In genomic region chr15:75923756-75924155, GRCh38 we compare ENCODE assay signal across 31 cellular contexts. TPM values are rescaled to one million over a fixed set of nuclear protein-coding genes. Genes with fewer than 3 reads are reported as not detected.
DNase-seq lines count a peak whose midpoint lies in the region; ATAC-seq and TF ChIP-seq lines count a peak whose summit lies in the region.
"Had no signal": no experiment of that assay in that cellular context is flagged by ENCODE, and none has a peak within 500 bp of the region (broad histone marks: within the 10 kb centered on the region; RNA-seq: fewer than 3 reads in every experiment).

No MANE protein-coding gene starts in this region.

- H3K4me1 Mint-ChIP-seq in CD4-positive, alpha-beta memory T cell: peaks cover 22 to 32% (median 25%) of the 10 kb centered on the region in 4 donors
- peaks cover 41% of the 10 kb centered on the region for H3K4me1 Mint-ChIP-seq in activated CD8-positive, alpha-beta T cell treated with anti-CD3 and anti-CD28 coated beads for 36 hours (ENCODE audit: low read depth)
- peaks cover 55 to 70% of the 10 kb centered on the region in 2 donors for H3K4me1 Mint-ChIP-seq in immature natural killer cell

- H3K4me1 ChIP-seq in CD4-positive, alpha-beta memory T cell (ENCODE audit: insufficient read depth, low read length): no peaks in the 10 kb centered on the region
- H3K4me1 ChIP-seq: parathyroid adenoma, uterus had no signal

- no peaks in the 10 kb centered on the region for H3K9me3 Mint-ChIP-seq in CD4-positive, alpha-beta memory T cell
- H3K9me3 Mint-ChIP-seq in activated CD8-positive, alpha-beta T cell treated with anti-CD3 and anti-CD28 coated beads for 36 hours: no peaks in the 10 kb centered on the region
- H3K9me3 Mint-ChIP-seq in immature natural killer cell: no peaks in the 10 kb centered on the region
- H3K9me3 Mint-ChIP-seq: IgD-negative memory B cell had no signal

- peak; percentile 18 for DNase-seq in activated CD4-positive, alpha-beta T cell treated with anti-CD3 and anti-CD28 coated beads for 48 hours
- DNase-seq in activated CD4-positive, alpha-beta T cell treated with anti-CD3 and anti-CD28 coated beads for 1 hour: no peak
- DNase-seq in CD4-positive, alpha-beta memory T cell: no peak
- DNase-seq in activated CD8-positive, alpha-beta T cell treated with anti-CD3 and anti-CD28 coated beads for 36 hours: peak; percentile 57
- DNase-seq in immature natural killer cell: peak; percentile 53 to 59 (median 54)
- no peak for DNase-seq in T1000 (lab: John Stamatoyannopoulos, UW)
- no peak for DNase-seq in iPS-NIHi7 (ENCODE audit: extremely low spot score)
- DNase-seq: 8988T; activated CD4-positive, CD25-positive, alpha-beta regulatory T cell treated with anti-CD3 and anti-CD28 coated beads, Interleukin-2, amount 50 U/mL, for 72 hours; activated CD8-positive, alpha-beta memory T cell treated with anti-CD3 and anti-CD28 coated beads, Interleukin-2, amount 50 U/mL, for 48 hours; activated effector memory CD4-positive, alpha-beta T cell treated with anti-CD3 and anti-CD28 coated beads, Interleukin-2, amount 50 U/mL, for 16 hours; amniotic stem cell; brain microvascular endothelial cell; DMS79 treated with DMSO at 0.1 percent for 48 hours; gastrocnemius medialis; GF-D8; HCEC 1CT; hippocampal formation; NCI-H1436 treated with DMSO at 0.1 percent for 48 hours; NCI-H226; NCI-H69; PC-9; SK-N-SH; stomach; uterus had no signal

- peak overlapping the region in 4 of 7 donors; percentile 1 to 86 (median 29) for H3K27ac Mint-ChIP-seq in CD4-positive, alpha-beta memory T cell
- no peak overlapping the region for H3K27ac Mint-ChIP-seq in activated CD8-positive, alpha-beta T cell treated with anti-CD3 and anti-CD28 coated beads for 36 hours
- H3K27ac Mint-ChIP-seq in immature natural killer cell: peak overlapping the region in 5 of 6 donors; percentile 26 to 68 (median 45)

- POLR2A ChIA-PET in CD4-positive, alpha-beta memory T cell (lab: Charles Lee; ENCODE audit: partially characterized antibody): no interaction called here
- POLR2A ChIA-PET in activated CD8-positive, alpha-beta T cell treated with anti-CD3 and anti-CD28 coated beads for 36 hours (lab: Charles Lee): interaction anchor here (1.4 kb wide), 1 partner anchor 19 kb away, joined by 3 read pairs; no protein-coding TSS in a partner anchor

- H3K9me3 ChIP-seq in CD4-positive, alpha-beta memory T cell (ENCODE audit: control insufficient read depth in 1 of 2, low read length in 2 of 2): no peaks in the 10 kb centered on the region
- H3K9me3 ChIP-seq: gastrocnemius medialis, SK-N-SH, stomach, uterus had no signal

- CTCF ChIA-PET in CD4-positive, alpha-beta memory T cell (lab: Charles Lee; ENCODE audit: partially characterized antibody): interaction anchor here (0.6 kb wide), 1 partner anchor 1432 kb away, joined by 3 read pairs; no protein-coding TSS in a partner anchor
- CTCF ChIA-PET in activated CD8-positive, alpha-beta T cell treated with anti-CD3 and anti-CD28 coated beads for 36 hours (lab: Charles Lee): interaction anchor here (1.0 kb wide), 1 partner anchor 10 kb away, joined by 3 read pairs; no protein-coding TSS in a partner anchor

- no peaks in the 10 kb centered on the region for H3K27me3 Mint-ChIP-seq in CD4-positive, alpha-beta memory T cell
- no peaks in the 10 kb centered on the region for H3K27me3 Mint-ChIP-seq in activated CD8-positive, alpha-beta T cell treated with anti-CD3 and anti-CD28 coated beads for 36 hours
- H3K27me3 Mint-ChIP-seq in immature natural killer cell (ENCODE audit: low read depth in 3 of 3): peaks cover 3 to 4% (median 4%) of the 10 kb centered on the region in 3 donors
- H3K27me3 Mint-ChIP-seq: IgD-negative memory B cell had no signal

- H3K27me3 ChIP-seq in CD4-positive, alpha-beta memory T cell (ENCODE audit: insufficient read depth, low read length): no peaks in the 10 kb centered on the region
- H3K27me3 ChIP-seq: brain microvascular endothelial cell, gastrocnemius medialis, stomach, uterus had no signal

- ATAC-seq in activated CD8-positive, alpha-beta T cell treated with anti-CD3 and anti-CD28 coated beads for 36 hours: peak; percentile 80
- ATAC-seq in HG03175 (IDR thresholded peaks at IDR 0.05; ENCODE audit: unreplicated experiment): no peak
- ATAC-seq: gastrocnemius medialis, Right ventricle myocardium inferior had no signal

- intact Hi-C loops in CD4-positive, alpha-beta memory T cell (cut with micrococcal nuclease): no loop called here
- intact Hi-C loops in activated CD8-positive, alpha-beta T cell treated with anti-CD3 and anti-CD28 coated beads for 36 hours (cut with micrococcal nuclease): no loop called here

- H3K27ac ChIP-seq in CD4-positive, alpha-beta memory T cell (ENCODE audit: low read depth, low read length): no peak overlapping the region
- H3K27ac ChIP-seq: brain microvascular endothelial cell, C4-2B, gastrocnemius medialis, parathyroid adenoma, PC-9, skin epidermis, uterus had no signal

- peak overlapping the region in 1 of 8 donors; percentile 32 for H3K4me3 Mint-ChIP-seq in CD4-positive, alpha-beta memory T cell
- H3K4me3 Mint-ChIP-seq in activated CD8-positive, alpha-beta T cell treated with anti-CD3 and anti-CD28 coated beads for 36 hours: no peak overlapping the region
- peak overlapping the region; percentile 55 to 79 (median 71) for H3K4me3 Mint-ChIP-seq in immature natural killer cell
- H3K4me3 Mint-ChIP-seq: IgD-negative memory B cell had no signal

- H3K36me3 Mint-ChIP-seq in CD4-positive, alpha-beta memory T cell: peaks cover 51 to 65% of the 10 kb centered on the region in 2 donors
- peaks cover 33% of the 10 kb centered on the region for H3K36me3 Mint-ChIP-seq in activated CD8-positive, alpha-beta T cell treated with anti-CD3 and anti-CD28 coated beads for 36 hours (ENCODE audit: low read depth)
- peaks cover 3 to 19% (median 7%) of the 10 kb centered on the region in 3 donors for H3K36me3 Mint-ChIP-seq in immature natural killer cell

- TF ChIP-seq CTCF in activated CD8-positive, alpha-beta T cell treated with anti-CD3 and anti-CD28 coated beads for 36 hours (IDR thresholded peaks at IDR 0.05): no peak

- H3K36me3 ChIP-seq in CD4-positive, alpha-beta memory T cell (ENCODE audit: insufficient read depth, low read length): peaks cover under 1% of the 10 kb centered on the region
- H3K36me3 ChIP-seq: uterus had no signal

- no peak overlapping the region for H3K4me3 ChIP-seq in CD4-positive, alpha-beta memory T cell (ENCODE audit: low read length in 2 of 2)
- H3K4me3 ChIP-seq: gastrocnemius medialis, PC-9, skin epidermis, stomach, uterus had no signal

RNA-seq across cellular contexts. Expression of gene FBXO22, which starts 20.1 kb away (rescaled TPM):
- total RNA-seq in CD4-positive, alpha-beta memory T cell: 10 to 100 TPM; 29.7 to 30.1 TPM
- 10 to 100 TPM; 13.8 to 18.4 TPM for polyA plus RNA-seq in CD4-positive, alpha-beta memory T cell
- 10 to 100 TPM; 64.8 to 66.2 TPM for total RNA-seq in activated CD8-positive, alpha-beta T cell treated with anti-CD3 and anti-CD28 coated beads for 36 hours
- 10 to 100 TPM; 11.5 to 13.8 (median 12.7) TPM for polyA plus RNA-seq in immature natural killer cell

Comparison
In these comparisons a context has a peak if more than half of its experiments do, and no peak if none do; other contexts are left out.
1. DNase-seq: peak in activated CD4-positive, alpha-beta T cell treated with anti-CD3 and anti-CD28 coated beads for 48 hours (single experiment), activated CD8-positive, alpha-beta T cell treated with anti-CD3 and anti-CD28 coated beads for 36 hours (single experiment) and immature natural killer cell (3 of 3); none in activated CD4-positive, alpha-beta T cell treated with anti-CD3 and anti-CD28 coated beads for 1 hour (single experiment), CD4-positive, alpha-beta memory T cell (0 of 5), T1000 (single experiment) and iPS-NIHi7 (single experiment).